8 cellular contexts compared by ENCODE assay signal in genomic region chr6:43355862-43356590, GRCh38. TPM values are rescaled to one million over a fixed set of nuclear protein-coding genes. Genes with fewer than 3 reads are reported as not detected.
DNase-seq lines count a peak whose midpoint lies in the region; ATAC-seq and TF ChIP-seq lines count a peak whose summit lies in the region.

No MANE protein-coding gene starts in this region.

- peak; percentile 23 for DNase-seq in AG08396 (ENCODE audit: low spot score)
- no peak for DNase-seq in right cardiac atrium
- no peak for DNase-seq in KG1 (lab: John Stamatoyannopoulos, UW)
- no peak for DNase-seq in activated naive CD4-positive, alpha-beta T cell treated with anti-CD3 and anti-CD28 coated beads, Interleukin-2, amount 10 ng/mL, durations not matched to agents 7 days and 5 days
- no peak for DNase-seq in SJCRH30
- DNase-seq in T-helper 1 cell = no peak

- peaks cover 26% of the 10 kb centered on the region for H3K36me3 ChIP-seq in SJCRH30

- 62% methylated on average over 2 of the region's 2 CpGs for WGBS in right cardiac atrium

- H3K4me1 Mint-ChIP-seq in activated naive CD4-positive, alpha-beta T cell treated with anti-CD3 and anti-CD28 coated beads, Interleukin-2, amount 10 ng/mL, durations not matched to agents 7 days and 5 days = no peaks in the 10 kb centered on the region

- no peaks in the 10 kb centered on the region for H3K9me3 Mint-ChIP-seq in activated naive CD4-positive, alpha-beta T cell treated with anti-CD3 and anti-CD28 coated beads, Interleukin-2, amount 10 ng/mL, durations not matched to agents 7 days and 5 days

- H3K4me3 ChIP-seq in GM12875 (ENCODE audit: low read depth, low read length) (no peak overlapping the region), right cardiac atrium (ENCODE audit: low read length) (no peak overlapping the region), SJCRH30 (no peak overlapping the region)

- no peaks in the 10 kb centered on the region for H3K27me3 Mint-ChIP-seq in activated naive CD4-positive, alpha-beta T cell treated with anti-CD3 and anti-CD28 coated beads, Interleukin-2, amount 10 ng/mL, durations not matched to agents 7 days and 5 days

- ATAC-seq in SK-N-SH treated with all-trans-retinoic acid at 6 μM for 48 hours (peak; percentile 66), right cardiac atrium (peak; percentile 47 to 63)

- TF ChIP-seq CTCF in GM12875 (IDR thresholded peaks at IDR 0.05; ENCODE audit: borderline replicate concordance, insufficient read depth, low read depth, low read length) = peak; percentile 26; the same call in 1 of the 2 replicates

- H3K9me3 ChIP-seq in right cardiac atrium (ENCODE audit: control insufficient read depth, low read length) (no peaks in the 10 kb centered on the region), SJCRH30 (replicated peaks) (no peaks in the 10 kb centered on the region)

- H3K27ac ChIP-seq in right cardiac atrium (ENCODE audit: low read length) = no peak overlapping the region
- H3K27ac ChIP-seq in SJCRH30 = no peak overlapping the region

- peaks cover 47% of the 10 kb centered on the region for H3K36me3 Mint-ChIP-seq in activated naive CD4-positive, alpha-beta T cell treated with anti-CD3 and anti-CD28 coated beads, Interleukin-2, amount 10 ng/mL, durations not matched to agents 7 days and 5 days

- H3K27me3 ChIP-seq in right cardiac atrium (ENCODE audit: control insufficient read depth, insufficient read depth) = no peaks in the 10 kb centered on the region
- H3K27me3 ChIP-seq in SJCRH30 = no peaks in the 10 kb centered on the region

- no peaks in the 10 kb centered on the region for H3K4me1 ChIP-seq in right cardiac atrium (ENCODE audit: control insufficient read depth, insufficient read depth, low read length)
- H3K4me1 ChIP-seq in SJCRH30 = no peaks in the 10 kb centered on the region

- no peak overlapping the region for H3K4me3 Mint-ChIP-seq in activated naive CD4-positive, alpha-beta T cell treated with anti-CD3 and anti-CD28 coated beads, Interleukin-2, amount 10 ng/mL, durations not matched to agents 7 days and 5 days

- no peak overlapping the region for H3K27ac Mint-ChIP-seq in activated naive CD4-positive, alpha-beta T cell treated with anti-CD3 and anti-CD28 coated beads, Interleukin-2, amount 10 ng/mL, durations not matched to agents 7 days and 5 days

- intact Hi-C loops in right cardiac atrium (cut with DNase I) = no loop called here

- CTCF ChIA-PET in activated naive CD4-positive, alpha-beta T cell treated with anti-CD3 and anti-CD28 coated beads, Interleukin-2, amount 10 ng/mL, durations not matched to agents 7 days and 5 days (lab: Charles Lee) = interaction anchor here (0.7 to 1.2 kb wide), 4 partner anchors 13 to 212 kb away, joined by 3 to 4 read pairs (median 3); partner anchors contain the start of gene ZNF318

TF ChIP-seq in SK-N-SH treated with all-trans-retinoic acid at 6 μM for 48 hours, 23 proteins besides CTCF, POLR2A, EP300 and RAD21:
- no peak for TF ChIP-seq TCF4 (CRISPR knock-in tag; IDR thresholded peaks at IDR 0.05; ENCODE audit: borderline replicate concordance)
- no peak for TF ChIP-seq ZNF70 (CRISPR knock-in tag; IDR thresholded peaks at IDR 0.05)
- TF ChIP-seq CSRNP3 (CRISPR knock-in tag; IDR thresholded peaks at IDR 0.05) = no peak
- TF ChIP-seq TOX (CRISPR knock-in tag; IDR thresholded peaks at IDR 0.05; ENCODE audit: borderline replicate concordance) = no peak
- TF ChIP-seq CREB5 (CRISPR knock-in tag; IDR thresholded peaks at IDR 0.05; ENCODE audit: low read depth) = no peak
- no peak for TF ChIP-seq BACH2 (CRISPR knock-in tag; IDR thresholded peaks at IDR 0.05; ENCODE audit: borderline replicate concordance)
- TF ChIP-seq ISL1 (CRISPR knock-in tag; IDR thresholded peaks at IDR 0.05) = no peak
- TF ChIP-seq RARB (CRISPR knock-in tag; IDR thresholded peaks at IDR 0.05) = no peak
- TF ChIP-seq POU6F1 (CRISPR knock-in tag; IDR thresholded peaks at IDR 0.05; ENCODE audit: borderline replicate concordance, low read depth) = no peak
- TF ChIP-seq OSR1 (CRISPR knock-in tag; IDR thresholded peaks at IDR 0.05) = no peak
- no peak for TF ChIP-seq TSHZ2 (CRISPR knock-in tag; IDR thresholded peaks at IDR 0.05)
- TF ChIP-seq PPARA (CRISPR knock-in tag; IDR thresholded peaks at IDR 0.05; ENCODE audit: borderline replicate concordance) = no peak

RNA-seq across cellular contexts. Expression of gene ZNF318, which starts 13.4 kb away (rescaled TPM):
- 10 to 100 TPM in 3 of 4 donors, 1 to 10 TPM in 1; 9.2 to 14.0 (median 11.4) TPM for total RNA-seq in right cardiac atrium
- 4.6 TPM for polyA plus RNA-seq in right cardiac atrium
- 17.2 and 17.7 TPM in 2 replicates for total RNA-seq in SJCRH30 (2014; rRNA removed; shearing (Covaris generic))

RNA-seq across cellular contexts. Expression of gene CRIP3, which starts 47.4 kb away (rescaled TPM):
- total RNA-seq in right cardiac atrium = 1 to 10 TPM; 1.5 to 3.4 (median 2.7) TPM
- polyA plus RNA-seq in right cardiac atrium = 2.6 TPM
- not detected in 2 replicates for total RNA-seq in SJCRH30 (2014; rRNA removed; shearing (Covaris generic))

RNA-seq across cellular contexts. Expression of gene SLC22A7, which starts 58.0 kb away (rescaled TPM):
- total RNA-seq in right cardiac atrium = not detected
- polyA plus RNA-seq in right cardiac atrium = not detected
- not detected in 2 replicates for total RNA-seq in SJCRH30 (2014; rRNA removed; shearing (Covaris generic))
